Comparison of ENCODE assay signal across 20 cellular contexts in genomic region chr1:204563780-204564179, GRCh38. TPM values are rescaled to one million over a fixed set of nuclear protein-coding genes. Genes with fewer than 3 reads are reported as not detected.
DNase-seq lines count a peak whose midpoint lies in the region; ATAC-seq and TF ChIP-seq lines count a peak whose summit lies in the region.
"Had no signal": no experiment of that assay in that cellular context is flagged by ENCODE, and none has a peak within 500 bp of the region (broad histone marks: within the 10 kb centered on the region; RNA-seq: fewer than 3 reads in every experiment).

No MANE protein-coding gene starts in this region.

- H3K27me3 Mint-ChIP-seq in CD4-positive, alpha-beta memory T cell = no peaks in the 10 kb centered on the region
- H3K27me3 Mint-ChIP-seq in activated CD4-positive, alpha-beta memory T cell treated with anti-CD3 and anti-CD28 coated beads, Interleukin-2, amount 10 ng/mL, durations not matched to agents 7 days and 5 days = no peaks in the 10 kb centered on the region
- H3K27me3 Mint-ChIP-seq in memory B cell = no peaks in the 10 kb centered on the region
- H3K27me3 Mint-ChIP-seq: activated CD8-positive, alpha-beta memory T cell treated with anti-CD3 and anti-CD28 coated beads, Interleukin-2, amount 10 ng/mL, durations not matched to agents 7 days and 5 days had no signal

- H3K4me3 ChIP-seq in BLaER1 (no peak overlapping the region), adrenal gland (no peak overlapping the region), heart right ventricle (no peak overlapping the region)
- H3K4me3 ChIP-seq in CD4-positive, alpha-beta memory T cell (ENCODE audit: low read length in 2 of 2) = no peak overlapping the region
- H3K4me3 ChIP-seq: body of pancreas, colonic mucosa, GM23338, K562, tibial artery had no signal

- H3K4me1 ChIP-seq in BLaER1 (peaks cover 61% of the 10 kb centered on the region), adrenal gland (replicated peaks in 1 of 2) (no peaks in the 10 kb centered on the region), heart right ventricle (peaks cover 0 to 3% (median 0%) of the 10 kb centered on the region in 9 donors)
- H3K4me1 ChIP-seq in CD4-positive, alpha-beta memory T cell (ENCODE audit: insufficient read depth, low read length) = peaks cover 36% of the 10 kb centered on the region
- H3K4me1 ChIP-seq: colonic mucosa had no signal

- WGBS in adrenal gland, 4 donors = 62 to 79% (median 70%) methylated on average over 3 of the region's 3 CpGs
- WGBS in heart right ventricle, 2 donors = 64 to 66% methylated on average over 3 of the region's 3 CpGs

- H3K27me3 ChIP-seq in BLaER1 = no peaks in the 10 kb centered on the region
- H3K27me3 ChIP-seq in CD4-positive, alpha-beta memory T cell (ENCODE audit: insufficient read depth, low read length) = no peaks in the 10 kb centered on the region
- no peaks in the 10 kb centered on the region for H3K27me3 ChIP-seq in adrenal gland
- no peaks in the 10 kb centered on the region for H3K27me3 ChIP-seq in heart right ventricle
- H3K27me3 ChIP-seq: body of pancreas, colonic mucosa, tibial artery had no signal

- POLR2A ChIA-PET in CD4-positive, alpha-beta memory T cell (lab: Charles Lee; ENCODE audit: partially characterized antibody) = interaction anchor here (0.7 to 1.6 kb wide), 2 partner anchors 17 to 48 kb away, joined by 3 to 6 read pairs; partner anchors contain the start of gene MDM4
- POLR2A ChIA-PET in activated CD4-positive, alpha-beta memory T cell treated with anti-CD3 and anti-CD28 coated beads, Interleukin-2, amount 10 ng/mL, durations not matched to agents 7 days and 5 days (lab: Charles Lee) = interaction anchor here (0.7 to 2.0 kb wide), 4 partner anchors 11 to 48 kb away, joined by 4 to 6 read pairs (median 4); partner anchors contain the start of gene MDM4

- peak overlapping the region in 2 of 8 donors; percentile 29 to 60 for H3K4me3 Mint-ChIP-seq in CD4-positive, alpha-beta memory T cell
- H3K4me3 Mint-ChIP-seq in activated CD4-positive, alpha-beta memory T cell treated with anti-CD3 and anti-CD28 coated beads, Interleukin-2, amount 10 ng/mL, durations not matched to agents 7 days and 5 days = no peak overlapping the region
- H3K4me3 Mint-ChIP-seq in memory B cell = no peak overlapping the region
- H3K4me3 Mint-ChIP-seq: activated CD8-positive, alpha-beta memory T cell treated with anti-CD3 and anti-CD28 coated beads, Interleukin-2, amount 10 ng/mL, durations not matched to agents 7 days and 5 days; GM23338; WTC11 had no signal

- ATAC-seq in memory B cell (ENCODE audit: low read depth) (no peak), heart right ventricle (no peak), HG03095 (IDR thresholded peaks at IDR 0.05; ENCODE audit: unreplicated experiment) (no peak)
- ATAC-seq: activated CD8-positive, alpha-beta memory T cell treated with anti-CD3 and anti-CD28 coated beads, Interleukin-2, amount 10 ng/mL, durations not matched to agents 7 days and 5 days; body of pancreas; GM23338; K562; left cardiac atrium; WTC11 had no signal

- intact Hi-C loops in CD4-positive, alpha-beta memory T cell (cut with micrococcal nuclease) = no loop called here
- intact Hi-C loops in adrenal gland (cut with DNase I) = loop anchor here in 1 of 2 donors (10.0 kb wide), 1 partner anchor 241 kb away; no protein-coding TSS in a partner anchor
- intact Hi-C loops in heart right ventricle (cut with DNase I) = loop anchor here in 5 of 10 donors (2.0 to 10.0 kb wide), 3 partner anchors 201 to 381 kb away; no protein-coding TSS in a partner anchor

- peak overlapping the region; percentile 29; the same call in 1 of the 2 replicates for H3K4me2 ChIP-seq in BLaER1
- H3K4me2 ChIP-seq: GM23338 had no signal

- H3K9me3 Mint-ChIP-seq in CD4-positive, alpha-beta memory T cell = no peaks in the 10 kb centered on the region
- H3K9me3 Mint-ChIP-seq in activated CD4-positive, alpha-beta memory T cell treated with anti-CD3 and anti-CD28 coated beads, Interleukin-2, amount 10 ng/mL, durations not matched to agents 7 days and 5 days = no peaks in the 10 kb centered on the region
- no peaks in the 10 kb centered on the region for H3K9me3 Mint-ChIP-seq in memory B cell
- H3K9me3 Mint-ChIP-seq: GM23338, WTC11 had no signal

- H4K20me1 ChIP-seq in BLaER1 = peaks cover 5% of the 10 kb centered on the region; the same call in 1 of the 2 replicates

- H3K9ac ChIP-seq in BLaER1 = 0 out of 2 replicates have a peak overlapping the region, but pooled peaks have one; percentile 35

- TF ChIP-seq CTCF in adrenal gland (IDR thresholded peaks at IDR 0.05) (no peak), heart right ventricle (IDR thresholded peaks at IDR 0.05) (no peak)

- DNase-seq in CD4-positive, alpha-beta memory T cell = no peak
- DNase-seq in activated CD4-positive, alpha-beta memory T cell treated with anti-CD3 and anti-CD28 coated beads, Interleukin-2, amount 10 ng/mL, durations not matched to agents 7 days and 5 days = no peak
- no peak for DNase-seq in memory B cell (ENCODE audit: low spot score in 2 of 2)
- DNase-seq in adrenal gland = no peak
- DNase-seq in heart right ventricle = no peak
- DNase-seq: activated CD8-positive, alpha-beta memory T cell treated with anti-CD3 and anti-CD28 coated beads, Interleukin-2, amount 10 ng/mL, durations not matched to agents 7 days and 5 days; activated gamma-delta T cell; body of pancreas; colonic mucosa; left cardiac atrium; MV-4-11; NCI-H1694; NCI-H82; posterior cingulate gyrus; tibial artery had no signal

- H3K36me3 Mint-ChIP-seq in CD4-positive, alpha-beta memory T cell = peaks cover 34 to 45% of the 10 kb centered on the region in 2 donors
- H3K36me3 Mint-ChIP-seq in activated CD4-positive, alpha-beta memory T cell treated with anti-CD3 and anti-CD28 coated beads, Interleukin-2, amount 10 ng/mL, durations not matched to agents 7 days and 5 days (ENCODE audit: low read depth) = peaks cover 32% of the 10 kb centered on the region
- H3K36me3 Mint-ChIP-seq in memory B cell = peaks cover 31% of the 10 kb centered on the region

- H3K9me3 ChIP-seq in BLaER1 = no peaks in the 10 kb centered on the region
- no peaks in the 10 kb centered on the region for H3K9me3 ChIP-seq in CD4-positive, alpha-beta memory T cell (ENCODE audit: control insufficient read depth in 1 of 2, low read length in 2 of 2)
- H3K9me3 ChIP-seq in adrenal gland (replicated peaks in 1 of 3) = no peaks in the 10 kb centered on the region
- no peaks in the 10 kb centered on the region for H3K9me3 ChIP-seq in heart right ventricle
- H3K9me3 ChIP-seq: body of pancreas, colonic mucosa, tibial artery had no signal

- H3K36me3 ChIP-seq in BLaER1 (peaks cover 52% of the 10 kb centered on the region), adrenal gland (replicated peaks in 1 of 2) (no peaks in the 10 kb centered on the region), heart right ventricle (peaks cover 0 to 60% (median 0%) of the 10 kb centered on the region in 9 donors)
- peaks cover 20% of the 10 kb centered on the region for H3K36me3 ChIP-seq in CD4-positive, alpha-beta memory T cell (ENCODE audit: insufficient read depth, low read length)
- H3K36me3 ChIP-seq: colonic mucosa had no signal

- peak overlapping the region; percentile 5 to 96 (median 81) for H3K27ac Mint-ChIP-seq in CD4-positive, alpha-beta memory T cell
- H3K27ac Mint-ChIP-seq in activated CD4-positive, alpha-beta memory T cell treated with anti-CD3 and anti-CD28 coated beads, Interleukin-2, amount 10 ng/mL, durations not matched to agents 7 days and 5 days = peak overlapping the region; percentile 24
- H3K27ac Mint-ChIP-seq in memory B cell = peak overlapping the region; percentile 92
- H3K27ac Mint-ChIP-seq: GM23338, WTC11 had no signal

- CTCF ChIA-PET in CD4-positive, alpha-beta memory T cell (lab: Charles Lee; ENCODE audit: partially characterized antibody) = interaction anchor here (0.9 to 2.0 kb wide), 4 partner anchors 60 to 200 kb away, joined by 3 to 12 read pairs (median 6); no protein-coding TSS in a partner anchor
- CTCF ChIA-PET in activated CD4-positive, alpha-beta memory T cell treated with anti-CD3 and anti-CD28 coated beads, Interleukin-2, amount 10 ng/mL, durations not matched to agents 7 days and 5 days (lab: Charles Lee) = interaction anchor here (1.1 to 1.6 kb wide), 4 partner anchors 34 to 243 kb away, joined by 3 to 9 read pairs (median 6); no protein-coding TSS in a partner anchor

- H3K27ac ChIP-seq in BLaER1 = no peak overlapping the region
- no peak overlapping the region for H3K27ac ChIP-seq in CD4-positive, alpha-beta memory T cell (ENCODE audit: low read depth, low read length)
- H3K27ac ChIP-seq in adrenal gland = no peak overlapping the region
- H3K27ac ChIP-seq in heart right ventricle = no peak overlapping the region
- H3K27ac ChIP-seq: colonic mucosa, tibial artery had no signal

- H3K4me1 Mint-ChIP-seq in CD4-positive, alpha-beta memory T cell = peaks cover 37 to 58% (median 47%) of the 10 kb centered on the region in 4 donors
- peaks cover 51% of the 10 kb centered on the region for H3K4me1 Mint-ChIP-seq in activated CD4-positive, alpha-beta memory T cell treated with anti-CD3 and anti-CD28 coated beads, Interleukin-2, amount 10 ng/mL, durations not matched to agents 7 days and 5 days
- peaks cover 29% of the 10 kb centered on the region for H3K4me1 Mint-ChIP-seq in memory B cell

- no peak for TF ChIP-seq POLR2A in adrenal gland (IDR thresholded peaks at IDR 0.05)

RNA-seq across cellular contexts. Expression of gene MDM4, which starts 47.6 kb away (rescaled TPM):
- 100 to 1,000 TPM; 213 to 237 TPM for total RNA-seq in CD4-positive, alpha-beta memory T cell
- polyA plus RNA-seq in CD4-positive, alpha-beta memory T cell = 10 to 100 TPM in 1 of 2 donors, 1 to 10 TPM in 1; 7.7 to 26.8 TPM
- total RNA-seq in activated CD4-positive, alpha-beta memory T cell treated with anti-CD3 and anti-CD28 coated beads, Interleukin-2, amount 10 ng/mL, durations not matched to agents 7 days and 5 days = 10 to 100 TPM; 85.1 to 95.4 TPM
- total RNA-seq in adrenal gland (10 to 100 TPM; 11.3 to 77.4 (median 46.6) TPM), heart right ventricle (10 to 100 TPM; 30.7 to 43.7 (median 40.5) TPM)
- polyA plus RNA-seq in adrenal gland (10 to 100 TPM; 13.0 to 24.3 (median 15.9) TPM), heart right ventricle (10 to 100 TPM in 1 of 2 donors, 1 to 10 TPM in 1; 3.7 to 17.6 TPM)

Comparison
In these comparisons a context has a peak if more than half of its experiments do, and no peak if none do; other contexts are left out.
1. H3K27ac Mint-ChIP-seq: peak in every context shown above with its lines; median percentile 92 in memory B cell; 81 in CD4-positive, alpha-beta memory T cell; 24 in activated CD4-positive, alpha-beta memory T cell treated with anti-CD3 and anti-CD28 coated beads, Interleukin-2, amount 10 ng/mL, durations not matched to agents 7 days and 5 days.